In genomic region chr14:36767603-36768281, GRCh38 we compare ENCODE assay signal across 1 cellular context.
TF ChIP-seq lines count a peak whose summit lies in the region.

No MANE protein-coding gene starts in this region.

TF ChIP-seq in WTC11, 78 proteins besides CTCF, POLR2A, EP300 and RAD21 (continued from another document):
- no peak for TF ChIP-seq PRDM15 (CRISPR knock-in tag; IDR thresholded peaks at IDR 0.05)
- no peak for TF ChIP-seq MLX (CRISPR knock-in tag; IDR thresholded peaks at IDR 0.05)
- TF ChIP-seq EMX1 (CRISPR knock-in tag; IDR thresholded peaks at IDR 0.05), result no peak
